16 cellular contexts compared by ENCODE assay signal in genomic region chr2:241122376-241123002, GRCh38.
"Had no signal": no experiment of that assay in that cellular context is flagged by ENCODE, and none has a peak within 500 bp of the region (broad histone marks: within the 10 kb centered on the region; RNA-seq: fewer than 3 reads in every experiment).

No MANE protein-coding gene starts in this region.

- H3K9me3 ChIP-seq: adrenal gland, gastrocnemius medialis, lower lobe of right lung, transverse colon, vagina had no signal

- DNase-seq: activated CD4-positive, alpha-beta T cell treated with anti-CD3 and anti-CD28 coated beads for 4 hours; activated CD8-positive, alpha-beta memory T cell treated with anti-CD3 and anti-CD28 coated beads, Interleukin-2, amount 50 U/mL, for 4 hours; activated naive CD4-positive, alpha-beta T cell treated with anti-CD3 and anti-CD28 coated beads, Interleukin-2, amount 50 U/mL, for 16 hours; effector CD4-positive, alpha-beta T cell; gastrocnemius medialis; heart right ventricle; lower lobe of right lung; SW 1271; transverse colon had no signal

- H3K9me3 Mint-ChIP-seq: natural killer cell treated with Interleukin-12 subunit alpha and Interleukin-12 subunit beta and Interleukin-15 and Interleukin-18, amount 100 ng/mL, for 72 hours had no signal

- H3K4me1 ChIP-seq: adrenal gland, gastrocnemius medialis, heart right ventricle, lower lobe of right lung, transverse colon, vagina had no signal

- H3K4me3 ChIP-seq: adrenal gland, gastrocnemius medialis, heart right ventricle, lower lobe of right lung, transverse colon, vagina had no signal

- ATAC-seq: gastrocnemius medialis; heart right ventricle; lower lobe of right lung; natural killer cell treated with Interleukin-12 subunit alpha and Interleukin-12 subunit beta and Interleukin-15 and Interleukin-18, amount 100 ng/mL, for 72 hours; WTC11 had no signal

- H3K4me1 Mint-ChIP-seq: mesothelial cell of epicardium, WTC11 had no signal

- H3K27ac ChIP-seq: adrenal gland, gastrocnemius medialis, heart right ventricle, lower lobe of right lung, transverse colon, vagina had no signal

- H3K27me3 ChIP-seq: adrenal gland, gastrocnemius medialis, heart right ventricle, transverse colon, vagina had no signal

- H3K27ac Mint-ChIP-seq: activated T-helper 1 cell treated with anti-CD3 and anti-CD28 coated beads, Interleukin-12 subunit alpha, Interleukin-12 subunit beta, Interleukin-2, Interleukin-4 antibody, amounts not matched to agents 30 ng/mL and 10 ng/mL and 1 ng/mL, durations not matched to agents 14 hours and 24 hours and 36 hours; mesothelial cell of epicardium; stimulated activated naive CD8-positive, alpha-beta T cell treated with anti-CD3 and anti-CD28 coated beads, Interleukin-15, Interleukin-2, amounts not matched to agents 100 ng/mL and 50 ng/mL, for 24 hours had no signal

- H3K4me3 Mint-ChIP-seq: activated T-helper 1 cell treated with anti-CD3 and anti-CD28 coated beads, Interleukin-12 subunit alpha, Interleukin-12 subunit beta, Interleukin-2, Interleukin-4 antibody, amounts not matched to agents 30 ng/mL and 10 ng/mL and 1 ng/mL, durations not matched to agents 14 hours and 24 hours and 36 hours; mesothelial cell of epicardium; natural killer cell treated with Interleukin-12 subunit alpha and Interleukin-12 subunit beta and Interleukin-15 and Interleukin-18, amount 100 ng/mL, for 72 hours; stimulated activated naive CD8-positive, alpha-beta T cell treated with anti-CD3 and anti-CD28 coated beads, Interleukin-15, Interleukin-2, amounts not matched to agents 100 ng/mL and 50 ng/mL, for 24 hours; WTC11 had no signal

- H3K27me3 Mint-ChIP-seq: natural killer cell treated with Interleukin-12 subunit alpha and Interleukin-12 subunit beta and Interleukin-15 and Interleukin-18, amount 100 ng/mL, for 72 hours; stimulated activated naive CD8-positive, alpha-beta T cell treated with anti-CD3 and anti-CD28 coated beads, Interleukin-15, Interleukin-2, amounts not matched to agents 100 ng/mL and 50 ng/mL, for 24 hours had no signal

- H3K36me3 ChIP-seq: adrenal gland, gastrocnemius medialis, lower lobe of right lung, transverse colon, vagina had no signal
